14 cellular contexts compared by ENCODE assay signal in genomic region chr17:13429201-13429600, GRCh38.
DNase-seq lines count a peak whose midpoint lies in the region; ATAC-seq and TF ChIP-seq lines count a peak whose summit lies in the region.
"Had no signal": no experiment of that assay in that cellular context is flagged by ENCODE, and none has a peak within 500 bp of the region (broad histone marks: within the 10 kb centered on the region; RNA-seq: fewer than 3 reads in every experiment).

No MANE protein-coding gene starts in this region.

- peaks cover 5% of the 10 kb centered on the region; the same call in 1 of the 2 replicates for H3K4me1 ChIP-seq in IMR-90 (ENCODE audit: control insufficient read depth, insufficient read depth, low read length)
- H3K4me1 ChIP-seq: thyroid gland had no signal

- ATAC-seq in IMR-90 (ENCODE audit: low read depth) = peak; percentile 98
- ATAC-seq: GM12878 had no signal

- no peak overlapping the region for H3K27ac ChIP-seq in IMR-90 (ENCODE audit: insufficient read depth, low read length)
- H3K27ac ChIP-seq: thyroid gland had no signal

- no peaks in the 10 kb centered on the region for H3K9me1 ChIP-seq in IMR-90 (ENCODE audit: insufficient read depth, low read length)

- H3K4me3 ChIP-seq in AG10803 (ENCODE audit: low read length) (no peak overlapping the region), IMR-90 (ENCODE audit: insufficient read depth, low read depth, low read length) (no peak overlapping the region)
- H3K4me3 ChIP-seq: GM12878, lung, thyroid gland had no signal

- POLR2A ChIA-PET in IMR-90 (lab: Charles Lee; ENCODE audit: unreplicated experiment) = no interaction called here

- BruUV-seq in IMR-90 (replicated peaks; lab: Mats Ljungman, UMichigan) = no TSS peak

- no peak overlapping the region for H2AK9ac ChIP-seq in IMR-90 (replicated peaks; ENCODE audit: low read depth, low read length, poor library complexity)

- H3K4me1 Mint-ChIP-seq in activated naive CD4-positive, alpha-beta T cell treated with anti-CD3 and anti-CD28 coated beads, Interleukin-2, amount 10 ng/mL, durations not matched to agents 7 days and 5 days = no peaks in the 10 kb centered on the region
- H3K4me1 Mint-ChIP-seq: activated naive CD4-positive, alpha-beta T cell treated with anti-CD3 and anti-CD28 coated beads, Interleukin-2, amount 50 U/mL, for 24 hours had no signal

- CTCF ChIA-PET in IMR-90 (lab: Yijun Ruan, JAX) = interaction anchor here (0.5 kb wide), 1 partner anchor 152 kb away, joined by 3 read pairs; no protein-coding TSS in a partner anchor
- CTCF ChIA-PET in activated naive CD4-positive, alpha-beta T cell treated with anti-CD3 and anti-CD28 coated beads, Interleukin-2, amount 10 ng/mL, durations not matched to agents 7 days and 5 days (lab: Charles Lee) = no interaction called here

- H3K18ac ChIP-seq in IMR-90 (ENCODE audit: low read depth, low read length) = no peak overlapping the region

- dilution Hi-C loops in IMR-90 (cut with HindIII; ENCODE audit: low sequenced_read_pairs, unreplicated experiment) = no loop called here

- H3K4me2 ChIP-seq in IMR-90 (ENCODE audit: low read depth, low read length) = no peak overlapping the region

- no peaks in the 10 kb centered on the region for H3K27me3 ChIP-seq in IMR-90 (ENCODE audit: control insufficient read depth, insufficient read depth, low read length)
- H3K27me3 ChIP-seq: thyroid gland had no signal

- no peak overlapping the region for H4K91ac ChIP-seq in IMR-90 (ENCODE audit: insufficient read depth, low read depth, low read length)

- no peaks in the 10 kb centered on the region for H3K36me3 ChIP-seq in IMR-90 (ENCODE audit: control insufficient read depth, insufficient read depth, low read length)
- H3K36me3 ChIP-seq: thyroid gland had no signal

- no peaks in the 10 kb centered on the region for H4K20me1 ChIP-seq in IMR-90 (ENCODE audit: insufficient read depth, low read length)

- H2BK15ac ChIP-seq in IMR-90 (ENCODE audit: low read depth, low read length) = no peak overlapping the region

- no peaks in the 10 kb centered on the region for H3K27me3 Mint-ChIP-seq in activated naive CD4-positive, alpha-beta T cell treated with anti-CD3 and anti-CD28 coated beads, Interleukin-2, amount 10 ng/mL, durations not matched to agents 7 days and 5 days
- H3K27me3 Mint-ChIP-seq: activated naive CD4-positive, alpha-beta T cell treated with anti-CD3 and anti-CD28 coated beads, Interleukin-2, amount 50 U/mL, for 24 hours had no signal

- peak overlapping the region; percentile 73; the same call in 1 of the 2 replicates for H2BK120ac ChIP-seq in IMR-90 (ENCODE audit: low read depth, low read length)

- peak overlapping the region; percentile 40 for H2BK5ac ChIP-seq in IMR-90 (ENCODE audit: low read depth, low read length, poor library complexity, severe bottlenecking)

- H3K4ac ChIP-seq in IMR-90 (ENCODE audit: low read depth, low read length) = no peak overlapping the region; the same call in 1 of the 2 replicates

- H3K9ac ChIP-seq in IMR-90 (ENCODE audit: low read depth, low read length) = no peak overlapping the region

- 7% methylated on average over 3 of the region's 5 CpGs; no CpG with 5 or more reads in 1 of the 2 experiments for WGBS in IMR-90 (ENCODE audit: extremely low coverage in 2 of 2, insufficient read length in 1 of 2), 2 experiments

- DNase-seq in AG10803 (ENCODE audit: low read depth) (peak; percentile 92), IMR-90 (peak; percentile 92), dedifferentiated amniotic fluid mesenchymal stem cell (ENCODE audit: extremely low spot score) (peak; percentile 40), non-pigmented ciliary epithelial cell (ENCODE audit: low read depth) (peak; percentile 82), NOMO-1 treated with DMSO at 0.1 percent for 48 hours (lab: John Stamatoyannopoulos, UW; ENCODE audit: unreplicated experiment) (no peak), NCI-H187 treated with DMSO at 0.1 percent for 48 hours (lab: John Stamatoyannopoulos, UW) (no peak)
- no peak for DNase-seq in central memory CD4-positive, alpha-beta T cell
- DNase-seq in activated naive CD4-positive, alpha-beta T cell treated with anti-CD3 and anti-CD28 coated beads, Interleukin-2, amount 10 ng/mL, durations not matched to agents 7 days and 5 days = no peak
- DNase-seq: activated CD4-positive, alpha-beta T cell treated with anti-CD3 and anti-CD28 coated beads, Interleukin-2, amount 50 U/mL, for 4 hours; NCI-H446 treated with DMSO at 0.1 percent for 48 hours; thyroid gland had no signal

- no peak overlapping the region for H3K27ac Mint-ChIP-seq in activated naive CD4-positive, alpha-beta T cell treated with anti-CD3 and anti-CD28 coated beads, Interleukin-2, amount 10 ng/mL, durations not matched to agents 7 days and 5 days
- H3K27ac Mint-ChIP-seq: activated naive CD4-positive, alpha-beta T cell treated with anti-CD3 and anti-CD28 coated beads, Interleukin-2, amount 50 U/mL, for 24 hours had no signal

- no peak overlapping the region for H2AFZ ChIP-seq in IMR-90 (replicated peaks; ENCODE audit: low read length, poor library complexity)

- no peak overlapping the region for H3K14ac ChIP-seq in IMR-90 (replicated peaks; ENCODE audit: low read depth, low read length)

- H4K5ac ChIP-seq in IMR-90 (ENCODE audit: low read depth, low read length) = no peak overlapping the region

- peak overlapping the region in 1 of 2 experiments; percentile 36; a peak in 2 of 4 replicates for H4K8ac ChIP-seq in IMR-90 (ENCODE audit: low read depth in 2 of 2, low read length in 2 of 2)

- H3K79me1 ChIP-seq in IMR-90 (ENCODE audit: low read depth in 1 of 2, low read length in 2 of 2) = no peaks in the 10 kb centered on the region

- H3K9me3 ChIP-seq in IMR-90 (ENCODE audit: control insufficient read depth, insufficient read depth, low read length) = no peaks in the 10 kb centered on the region; the same call in 1 of the 2 replicates
- H3K9me3 ChIP-seq: thyroid gland had no signal

- no peaks in the 10 kb centered on the region for H3K36me3 Mint-ChIP-seq in activated naive CD4-positive, alpha-beta T cell treated with anti-CD3 and anti-CD28 coated beads, Interleukin-2, amount 10 ng/mL, durations not matched to agents 7 days and 5 days
- H3K36me3 Mint-ChIP-seq: activated naive CD4-positive, alpha-beta T cell treated with anti-CD3 and anti-CD28 coated beads, Interleukin-2, amount 50 U/mL, for 24 hours had no signal

- no peak overlapping the region for H2AK5ac ChIP-seq in IMR-90 (ENCODE audit: low read depth, low read length)

- in situ Hi-C loops in IMR-90 (cut with MboI; ENCODE audit: low sequenced_read_pairs) = no loop called here

- intact Hi-C loops in IMR-90 (cut with micrococcal nuclease) = no loop called here

- H3K23ac ChIP-seq in IMR-90 (ENCODE audit: low read depth, low read length) = no peak overlapping the region

- H3K9me3 Mint-ChIP-seq in activated naive CD4-positive, alpha-beta T cell treated with anti-CD3 and anti-CD28 coated beads, Interleukin-2, amount 10 ng/mL, durations not matched to agents 7 days and 5 days = no peaks in the 10 kb centered on the region

- TF ChIP-seq RAD21 in IMR-90 (IDR thresholded peaks at IDR 0.05; ENCODE audit: low read length) = peak; percentile 32; the same call in 1 of the 2 replicates

- TF ChIP-seq CTCF in AG10803 (conservative IDR thresholded peaks at IDR 0.05; ENCODE audit: low read length) (no peak), IMR-90 (conservative IDR thresholded peaks at IDR 0.05; ENCODE audit: low read depth, low read length) (no peak)

- H3K56ac ChIP-seq in IMR-90 (ENCODE audit: extremely low read depth, insufficient read depth, low read length) = no peak overlapping the region

- no peak overlapping the region for H2BK20ac ChIP-seq in IMR-90 (ENCODE audit: low read depth, low read length)

- TF ChIP-seq POLR2A in IMR-90 (IDR thresholded peaks at IDR 0.05; ENCODE audit: low read depth, low read length) = no peak

- no peak overlapping the region for H3K4me3 Mint-ChIP-seq in activated naive CD4-positive, alpha-beta T cell treated with anti-CD3 and anti-CD28 coated beads, Interleukin-2, amount 10 ng/mL, durations not matched to agents 7 days and 5 days
- H3K4me3 Mint-ChIP-seq: activated naive CD4-positive, alpha-beta T cell treated with anti-CD3 and anti-CD28 coated beads, Interleukin-2, amount 50 U/mL, for 24 hours had no signal

TF ChIP-seq in IMR-90, 13 proteins besides CTCF, POLR2A, EP300 and RAD21:
- TF ChIP-seq, protein P1, sequence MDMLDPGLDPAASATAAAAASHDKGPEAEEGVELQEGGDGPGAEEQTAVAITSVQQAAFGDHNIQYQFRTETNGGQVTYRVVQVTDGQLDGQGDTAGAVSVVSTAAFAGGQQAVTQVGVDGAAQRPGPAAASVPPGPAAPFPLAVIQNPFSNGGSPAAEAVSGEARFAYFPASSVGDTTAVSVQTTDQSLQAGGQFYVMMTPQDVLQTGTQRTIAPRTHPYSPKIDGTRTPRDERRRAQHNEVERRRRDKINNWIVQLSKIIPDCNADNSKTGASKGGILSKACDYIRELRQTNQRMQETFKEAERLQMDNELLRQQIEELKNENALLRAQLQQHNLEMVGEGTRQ (IDR thresholded peaks at IDR 0.05; ENCODE audit: low read depth, low read length) = no peak
- no peak; the same call in 1 of the 2 replicates for TF ChIP-seq MAZ (IDR thresholded peaks at IDR 0.05; ENCODE audit: borderline replicate concordance, low read depth, low read length)
- TF ChIP-seq FOS (IDR thresholded peaks at IDR 0.05; ENCODE audit: low read depth, low read length) = peak; percentile 32; the same call in 1 of the 2 replicates
- 0 out of 2 replicates have a peak, but pooled peaks have one; percentile 18 for TF ChIP-seq BHLHE40 (IDR thresholded peaks at IDR 0.05; ENCODE audit: low read depth, low read length)
- TF ChIP-seq CEBPB (IDR thresholded peaks at IDR 0.05; ENCODE audit: low read depth, low read length) = peak; percentile 92
- TF ChIP-seq RCOR1 (IDR thresholded peaks at IDR 0.05; ENCODE audit: insufficient replicate concordance, low read length) = peak; percentile 64

Comparison
In these comparisons a context has a peak if more than half of its experiments do, and no peak if none do; other contexts are left out.
1. DNase-seq: peak in AG10803 (single experiment), IMR-90 (single experiment), dedifferentiated amniotic fluid mesenchymal stem cell (single experiment) and non-pigmented ciliary epithelial cell (single experiment); none in NOMO-1 treated with DMSO at 0.1 percent for 48 hours (single experiment), central memory CD4-positive, alpha-beta T cell (single experiment), activated naive CD4-positive, alpha-beta T cell treated with anti-CD3 and anti-CD28 coated beads, Interleukin-2, amount 10 ng/mL, durations not matched to agents 7 days and 5 days (single experiment) and NCI-H187 treated with DMSO at 0.1 percent for 48 hours (single experiment).